17 cellular contexts compared by ENCODE assay signal in the genomic region with DNA sequence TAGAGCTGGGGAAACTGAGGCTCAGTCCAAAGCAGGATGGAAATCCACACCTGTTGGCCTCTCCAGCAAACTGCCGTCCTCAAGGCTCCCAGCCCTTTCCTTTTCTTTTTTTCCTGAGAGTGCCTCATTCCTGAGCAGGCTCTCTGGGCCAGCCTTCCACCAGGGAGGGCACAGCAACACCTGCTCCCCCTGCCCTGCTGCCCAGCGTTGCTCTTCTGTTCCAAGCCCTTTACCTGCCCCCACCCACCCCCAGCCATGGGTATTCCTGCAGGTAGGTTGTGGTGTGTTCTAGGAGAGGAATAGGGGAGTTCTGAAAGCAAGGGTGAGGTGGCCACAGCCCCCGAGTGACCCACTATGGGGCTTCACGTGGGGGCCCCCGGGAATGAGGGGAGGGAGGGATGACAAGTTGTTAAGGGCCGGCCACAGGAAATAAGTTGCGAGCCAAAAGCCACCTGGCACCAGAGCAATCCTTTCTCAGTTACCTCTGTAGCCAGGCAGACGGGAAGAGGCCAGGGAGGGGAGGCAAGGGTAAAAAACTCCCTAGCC. TPM values are rescaled to one million over a fixed set of nuclear protein-coding genes. Genes with fewer than 3 reads are reported as not detected.
A peak's percentile ranks its signal among the peaks of the same experiment; 100 is the strongest.
DNase-seq lines count a peak whose midpoint lies in the region; ATAC-seq and TF ChIP-seq lines count a peak whose summit lies in the region.
"Had no signal": no experiment of that assay in that cellular context is flagged by ENCODE, and none has a peak within 500 bp of the region (broad histone marks: within the 10 kb centered on the region; RNA-seq: fewer than 3 reads in every experiment).

No MANE protein-coding gene starts in this region.

- H3K4me3 Mint-ChIP-seq in Caco-2 (ENCODE audit: unreplicated experiment), result peak overlapping the region; percentile 46
- H3K4me3 Mint-ChIP-seq in activated CD4-positive, alpha-beta memory T cell treated with anti-CD3 and anti-CD28 coated beads, Interleukin-2, amount 10 ng/mL, durations not matched to agents 7 days and 5 days, result no peak overlapping the region
- H3K4me3 Mint-ChIP-seq: activated CD8-positive, alpha-beta memory T cell treated with anti-CD3 and anti-CD28 coated beads, Interleukin-2, amount 10 ng/mL, durations not matched to agents 7 days and 5 days had no signal

- in situ Hi-C loops in GM23248 (cut with MboI), result no loop called here

- no peak for ATAC-seq in right cardiac atrium
- ATAC-seq: activated CD8-positive, alpha-beta memory T cell treated with anti-CD3 and anti-CD28 coated beads, Interleukin-2, amount 10 ng/mL, durations not matched to agents 7 days and 5 days; Panc1 had no signal

- H3K4me1 Mint-ChIP-seq in Caco-2 (ENCODE audit: low read depth, unreplicated experiment), result peaks cover 40% of the 10 kb centered on the region
- H3K4me1 Mint-ChIP-seq in activated CD4-positive, alpha-beta memory T cell treated with anti-CD3 and anti-CD28 coated beads, Interleukin-2, amount 10 ng/mL, durations not matched to agents 7 days and 5 days, result peaks cover 83% of the 10 kb centered on the region

- intact Hi-C loops in Caco-2 (cut with micrococcal nuclease; ENCODE audit: unreplicated experiment), result loop anchor here (1.0 to 2.0 kb wide), 3 partner anchors 12 to 21 kb away; partner anchors contain the start of gene VSIR
- intact Hi-C loops in right cardiac atrium (cut with DNase I), result no loop called here

- no peak overlapping the region for H3K4me2 ChIP-seq in GM23248 (ENCODE audit: unreplicated experiment)

- H3K4me3 ChIP-seq in Caco-2 (ENCODE audit: low read depth, low read length) (no peak overlapping the region), right cardiac atrium (ENCODE audit: low read length) (no peak overlapping the region), skin epidermis (no peak overlapping the region), GM23248 (no peak overlapping the region)
- H3K4me3 ChIP-seq: lung, prostate gland, testis had no signal

- H3F3A ChIP-seq in GM23248 (ENCODE audit: insufficient read depth), result no peaks in the 10 kb centered on the region

- POLR2A ChIA-PET in Caco-2 (lab: Charles Lee), result no interaction called here
- POLR2A ChIA-PET in activated CD4-positive, alpha-beta memory T cell treated with anti-CD3 and anti-CD28 coated beads, Interleukin-2, amount 10 ng/mL, durations not matched to agents 7 days and 5 days (lab: Charles Lee), result interaction anchor here (4.3 to 5.9 kb wide), 2 partner anchors 15 to 27 kb away, joined by 37 to 142 read pairs; partner anchors contain the start of gene VSIR

- H3K9ac ChIP-seq in GM23248, result no peak overlapping the region

- no peak overlapping the region for H2AFZ ChIP-seq in GM23248

- H3K36me3 ChIP-seq in Caco-2 (ENCODE audit: control insufficient read depth, insufficient read depth, low read length), result peaks cover 1% of the 10 kb centered on the region; the same call in 1 of the 2 replicates
- peaks cover 16% of the 10 kb centered on the region; the same call in 1 of the 2 replicates for H3K36me3 ChIP-seq in GM23248 (ENCODE audit: low read depth)
- H3K36me3 ChIP-seq: prostate gland had no signal

- no peak for TF ChIP-seq CTCF in Caco-2 (IDR thresholded peaks at IDR 0.05; ENCODE audit: insufficient read depth in 1 of 2, low read depth in 1 of 2, low read length in 1 of 2, severe bottlenecking in 1 of 2, unreplicated experiment in 1 of 2)

- H3K9me3 Mint-ChIP-seq in Caco-2 (ENCODE audit: unreplicated experiment), result no peaks in the 10 kb centered on the region
- H3K9me3 Mint-ChIP-seq in activated CD4-positive, alpha-beta memory T cell treated with anti-CD3 and anti-CD28 coated beads, Interleukin-2, amount 10 ng/mL, durations not matched to agents 7 days and 5 days, result no peaks in the 10 kb centered on the region

- H4K20me1 ChIP-seq in GM23248 (ENCODE audit: insufficient read depth), result no peaks in the 10 kb centered on the region

- H3K27me3 ChIP-seq in Caco-2 (replicated peaks; ENCODE audit: control insufficient read depth, insufficient read depth, low read length) (no peaks in the 10 kb centered on the region), right cardiac atrium (ENCODE audit: control insufficient read depth, insufficient read depth) (no peaks in the 10 kb centered on the region), GM23248 (replicated peaks; ENCODE audit: insufficient read depth) (no peaks in the 10 kb centered on the region)
- H3K27me3 ChIP-seq: testis had no signal

- 50% methylated on average over 8 of the region's 8 CpGs for WGBS in right cardiac atrium
- WGBS in GM23248 (ENCODE audit: low coverage in 1 of 2, low lambda C conversion rate in 2 of 2, missing lambda C conversion rate in 2 of 2), 2 experiments, result 79 to 81% methylated on average over 7 to 8 of the region's 8 CpGs

- H3K9me2 ChIP-seq in GM23248 (ENCODE audit: insufficient read depth), result no peaks in the 10 kb centered on the region

- peaks cover 26% of the 10 kb centered on the region for H3K36me3 Mint-ChIP-seq in Caco-2 (ENCODE audit: insufficient read depth, unreplicated experiment)
- peaks cover 87% of the 10 kb centered on the region for H3K36me3 Mint-ChIP-seq in activated CD4-positive, alpha-beta memory T cell treated with anti-CD3 and anti-CD28 coated beads, Interleukin-2, amount 10 ng/mL, durations not matched to agents 7 days and 5 days (ENCODE audit: low read depth)

- DNase-seq in Caco-2 (no peak), right cardiac atrium (peak in 2 of 3 donors; percentile 44 to 47), AG08395 (ENCODE audit: low spot score) (no peak), medulla oblongata (ENCODE audit: extremely low spot score) (no peak), GM23248 (no peak)
- DNase-seq in activated CD4-positive, alpha-beta memory T cell treated with anti-CD3 and anti-CD28 coated beads, Interleukin-2, amount 10 ng/mL, durations not matched to agents 7 days and 5 days, result no peak
- DNase-seq in stimulated activated CD4-positive, alpha-beta T cell treated with anti-CD3 and anti-CD28 coated beads, Interleukin-4, amount 100 ng/mL, for 1 hour, result no peak
- DNase-seq: activated CD8-positive, alpha-beta memory T cell treated with anti-CD3 and anti-CD28 coated beads, Interleukin-2, amount 10 ng/mL, durations not matched to agents 7 days and 5 days; DMS 273 treated with DMSO at 0.1 percent for 48 hours; GOT3; T-helper 9 cell had no signal

- no peak overlapping the region for H3K27ac ChIP-seq in right cardiac atrium (ENCODE audit: low read length)
- H3K27ac ChIP-seq in skin epidermis, result peak overlapping the region in 19 of 21 experiments; percentile 18 to 96 (median 58)
- no peak overlapping the region for H3K27ac ChIP-seq in GM23248
- H3K27ac ChIP-seq: testis had no signal

- H3K4me1 ChIP-seq in Caco-2, result peaks cover 37% of the 10 kb centered on the region
- H3K4me1 ChIP-seq in right cardiac atrium (ENCODE audit: control insufficient read depth, insufficient read depth, low read length), result peaks cover 7% of the 10 kb centered on the region
- peaks cover 6% of the 10 kb centered on the region for H3K4me1 ChIP-seq in GM23248 (ENCODE audit: insufficient read depth)
- H3K4me1 ChIP-seq: prostate gland had no signal

- H3K79me2 ChIP-seq in GM23248 (ENCODE audit: insufficient read depth), result no peaks in the 10 kb centered on the region

- CTCF ChIA-PET in Caco-2 (lab: Charles Lee), result interaction anchor here (1.5 kb wide), 1 partner anchor 13 kb away, joined by 12 read pairs; no protein-coding TSS in a partner anchor
- CTCF ChIA-PET in activated CD4-positive, alpha-beta memory T cell treated with anti-CD3 and anti-CD28 coated beads, Interleukin-2, amount 10 ng/mL, durations not matched to agents 7 days and 5 days (lab: Charles Lee), result interaction anchor here (5.2 to 6.7 kb wide), 2 partner anchors 14 to 19 kb away, joined by 39 to 42 read pairs; partner anchors contain the start of gene VSIR

- no TSS peak for BruUV-seq in Caco-2 (replicated peaks; lab: Mats Ljungman, UMichigan)

- H3K27ac Mint-ChIP-seq in Caco-2 (ENCODE audit: unreplicated experiment), result peak overlapping the region; percentile 88
- peak overlapping the region; percentile 23 for H3K27ac Mint-ChIP-seq in activated CD4-positive, alpha-beta memory T cell treated with anti-CD3 and anti-CD28 coated beads, Interleukin-2, amount 10 ng/mL, durations not matched to agents 7 days and 5 days

- no peaks in the 10 kb centered on the region for H3K9me3 ChIP-seq in Caco-2
- H3K9me3 ChIP-seq in right cardiac atrium (ENCODE audit: control insufficient read depth, low read length), result no peaks in the 10 kb centered on the region
- H3K9me3 ChIP-seq in GM23248 (ENCODE audit: low read depth), result no peaks in the 10 kb centered on the region
- H3K9me3 ChIP-seq: prostate gland, testis had no signal

- no peaks in the 10 kb centered on the region for H3K27me3 Mint-ChIP-seq in Caco-2 (ENCODE audit: insufficient read depth, unreplicated experiment)
- H3K27me3 Mint-ChIP-seq in activated CD4-positive, alpha-beta memory T cell treated with anti-CD3 and anti-CD28 coated beads, Interleukin-2, amount 10 ng/mL, durations not matched to agents 7 days and 5 days, result no peaks in the 10 kb centered on the region
- H3K27me3 Mint-ChIP-seq: activated CD8-positive, alpha-beta memory T cell treated with anti-CD3 and anti-CD28 coated beads, Interleukin-2, amount 10 ng/mL, durations not matched to agents 7 days and 5 days had no signal

RNA-seq across cellular contexts. Expression of gene VSIR, which starts 19.3 kb away (rescaled TPM):
- 41.9 and 44.0 TPM in 2 replicates for total RNA-seq in Caco-2 (2022)
- 100 to 1,000 TPM; 109 TPM for total RNA-seq in activated CD4-positive, alpha-beta memory T cell treated with anti-CD3 and anti-CD28 coated beads, Interleukin-2, amount 10 ng/mL, durations not matched to agents 7 days and 5 days
- 10 to 100 TPM; 29.3 to 55.1 (median 34.4) TPM for total RNA-seq in right cardiac atrium
- polyA plus RNA-seq in right cardiac atrium, result 36.8 TPM
- 60.8 and 81.6 TPM in 2 replicates for total RNA-seq in GM23248 (2014; rRNA removed; shearing (Covaris generic))
- 152 and 153 TPM in 2 replicates for polyA plus RNA-seq in GM23248 (2016; fragmentation: Nextera tagmentation; extraction: Ambion mirVana)

RNA-seq across cellular contexts. Expression of gene C10orf105, which starts 34.5 kb away (rescaled TPM):
- total RNA-seq in Caco-2 (2022), result not detected in 2 replicates
- total RNA-seq in activated CD4-positive, alpha-beta memory T cell treated with anti-CD3 and anti-CD28 coated beads, Interleukin-2, amount 10 ng/mL, durations not matched to agents 7 days and 5 days, result under 1 TPM; 0.25 to 0.33 TPM
- under 1 TPM in 3 of 4 donors, not detected in 1; 0.14 to 0.36 (median 0.24) TPM for total RNA-seq in right cardiac atrium
- 0.09 TPM for polyA plus RNA-seq in right cardiac atrium
- not detected in 2 replicates for total RNA-seq in GM23248 (2014; rRNA removed; shearing (Covaris generic))
- 0.06 TPM in 1 of 2 replicates, not detected in the other for polyA plus RNA-seq in GM23248 (2016; fragmentation: Nextera tagmentation; extraction: Ambion mirVana)
- total RNA-seq: astrocyte had no signal

Comparison
In these comparisons a context has a peak if more than half of its experiments do, and no peak if none do; other contexts are left out.
1. DNase-seq: peak in right cardiac atrium (2 of 3); none in Caco-2 (0 of 2), activated CD4-positive, alpha-beta memory T cell treated with anti-CD3 and anti-CD28 coated beads, Interleukin-2, amount 10 ng/mL, durations not matched to agents 7 days and 5 days (single experiment), AG08395 (single experiment), medulla oblongata (single experiment), GM23248 (single experiment) and stimulated activated CD4-positive, alpha-beta T cell treated with anti-CD3 and anti-CD28 coated beads, Interleukin-4, amount 100 ng/mL, for 1 hour (single experiment).
2. H3K27ac ChIP-seq: peak in skin epidermis (19 of 21); none in right cardiac atrium (single experiment) and GM23248 (single experiment).